15 cellular contexts compared by ENCODE assay signal in the genomic region with DNA sequence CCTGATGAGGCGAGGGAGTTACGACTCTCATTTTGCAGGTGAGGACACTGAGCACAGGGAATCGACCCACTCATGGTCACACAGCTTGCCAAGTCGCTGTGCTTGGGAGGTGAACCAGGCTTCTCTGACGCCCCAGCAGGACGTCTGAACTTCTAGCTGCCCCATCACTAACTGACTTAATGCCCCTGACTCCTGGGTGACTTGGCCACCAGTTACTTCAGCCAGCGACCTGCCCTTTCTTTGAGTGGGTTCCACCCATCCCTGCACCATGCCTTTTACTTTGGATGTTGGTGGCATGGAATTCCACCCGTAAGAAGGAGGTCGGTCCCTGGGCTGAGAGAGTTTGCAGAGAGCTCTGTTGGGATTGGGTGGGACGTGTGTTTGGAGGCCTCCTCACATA. TPM values are rescaled to one million over a fixed set of nuclear protein-coding genes. Genes with fewer than 3 reads are reported as not detected.
A peak's percentile ranks its signal among the peaks of the same experiment; 100 is the strongest.
DNase-seq lines count a peak whose midpoint lies in the region; ATAC-seq, FAIRE-seq and TF ChIP-seq lines count a peak whose summit lies in the region.
"Had no signal": no experiment of that assay in that cellular context is flagged by ENCODE, and none has a peak within 500 bp of the region (broad histone marks: within the 10 kb centered on the region; RNA-seq: fewer than 3 reads in every experiment).

No MANE protein-coding gene starts in this region.

- peak; percentile 23 for DNase-seq in activated T-cell treated with anti-CD3 and anti-CD28 coated beads, Interleukin-2, amount 50 U/mL, for 24 hours
- no peak for DNase-seq in activated T-cell treated with anti-CD3 and anti-CD28 coated beads for 4 hours
- no peak for DNase-seq in endothelial cell of umbilical vein (ENCODE audit: low read depth, low spot score)
- no peak for DNase-seq in nephron progenitor cell
- no peak for DNase-seq in vagina (ENCODE audit: extremely low spot score in 2 of 2)
- no peak for DNase-seq in COR-L47 (lab: John Stamatoyannopoulos, UW)
- DNase-seq in AG08395 (ENCODE audit: low spot score) = no peak
- DNase-seq: activated effector memory CD4-positive, alpha-beta T cell treated with Interleukin-2 at 50 U/mL for 16 hours; Calu3; dorsolateral prefrontal cortex; NCI-H1092 treated with DMSO at 0.1 percent for 48 hours; NCI-H345; nucleus accumbens had no signal

- H3K9me3 ChIP-seq in endothelial cell of umbilical vein (replicated peaks; ENCODE audit: control insufficient read depth, insufficient read depth, low read length) (no peaks in the 10 kb centered on the region), vagina (no peaks in the 10 kb centered on the region)

- ATAC-seq in GM21723 (IDR thresholded peaks at IDR 0.05; ENCODE audit: unreplicated experiment) = no peak

- peaks cover 98% of the 10 kb centered on the region for H3K79me2 ChIP-seq in endothelial cell of umbilical vein (ENCODE audit: control insufficient read depth, insufficient read depth, low read length)

- TF ChIP-seq CTCF in endothelial cell of umbilical vein (IDR thresholded peaks at IDR 0.05; ENCODE audit: extremely low read depth in 1 of 2, insufficient read depth in 1 of 2, low read depth in 1 of 2, low read length in 2 of 2) (no peak), nephron progenitor cell (IDR thresholded peaks at IDR 0.05) (no peak), vagina (IDR thresholded peaks at IDR 0.05) (no peak)

- H3K4me1 Mint-ChIP-seq in activated T-cell treated with anti-CD3 and anti-CD28 coated beads, Interleukin-2, amount 50 U/mL, for 24 hours (ENCODE audit: low read depth) = peaks cover 22% of the 10 kb centered on the region
- peaks cover 89% of the 10 kb centered on the region for H3K4me1 Mint-ChIP-seq in nephron progenitor cell

- H2AFZ ChIP-seq in endothelial cell of umbilical vein (ENCODE audit: low read depth, low read length) = no peak overlapping the region

- TF ChIP-seq POLR2A in endothelial cell of umbilical vein (IDR thresholded peaks at IDR 0.05; ENCODE audit: low read depth, low read length) (no peak), vagina (IDR thresholded peaks at IDR 0.05) (no peak)

- POLR2A ChIA-PET in endothelial cell of umbilical vein (lab: Charles Lee) = interaction anchor here (0.6 to 1.3 kb wide), 3 partner anchors 11 to 93 kb away, joined by 3 read pairs; no protein-coding TSS in a partner anchor

- H3K4me1 ChIP-seq in endothelial cell of umbilical vein (ENCODE audit: control insufficient read depth, extremely low read depth, insufficient read depth, low read length) (peaks cover 65% of the 10 kb centered on the region), vagina (peaks cover 76% of the 10 kb centered on the region)

- intact Hi-C loops in endothelial cell of umbilical vein (cut with micrococcal nuclease) (no loop called here), vagina (cut with DNase I) (no loop called here)

- BruUV-seq in endothelial cell of umbilical vein (replicated peaks; lab: Mats Ljungman, UMichigan) = no TSS peak

- no peak overlapping the region for H3K9ac ChIP-seq in endothelial cell of umbilical vein (replicated peaks; ENCODE audit: extremely low read depth, insufficient read depth, low read length)

- H3K36me3 Mint-ChIP-seq in activated T-cell treated with anti-CD3 and anti-CD28 coated beads, Interleukin-2, amount 50 U/mL, for 24 hours (ENCODE audit: low read depth) = no peaks in the 10 kb centered on the region
- peaks cover 4% of the 10 kb centered on the region for H3K36me3 Mint-ChIP-seq in nephron progenitor cell (ENCODE audit: low read depth)

- no peaks in the 10 kb centered on the region for H3K9me1 ChIP-seq in endothelial cell of umbilical vein (replicated peaks; ENCODE audit: control insufficient read depth, extremely low read depth, insufficient read depth, low read length)

- no peak overlapping the region for H3K4me3 Mint-ChIP-seq in activated T-cell treated with anti-CD3 and anti-CD28 coated beads, Interleukin-2, amount 50 U/mL, for 24 hours
- H3K4me3 Mint-ChIP-seq in nephron progenitor cell = peak overlapping the region; percentile 67

- H3K4me2 ChIP-seq in endothelial cell of umbilical vein (ENCODE audit: insufficient read depth, low read length) = no peak overlapping the region

- CTCF ChIA-PET in endothelial cell of umbilical vein (lab: Charles Lee) = interaction anchor here (1.1 to 2.8 kb wide), 5 partner anchors 16 to 54 kb away, joined by 3 to 8 read pairs (median 5); no protein-coding TSS in a partner anchor

- H3K36me3 ChIP-seq in endothelial cell of umbilical vein (ENCODE audit: control insufficient read depth in 2 of 2, extremely low read depth in 1 of 2, insufficient read depth in 2 of 2, low read length in 2 of 2) (peaks cover 2 to 4% of the 10 kb centered on the region in 2 experiments), vagina (no peaks in the 10 kb centered on the region)

- no peak overlapping the region for H3K27ac Mint-ChIP-seq in activated T-cell treated with anti-CD3 and anti-CD28 coated beads, Interleukin-2, amount 50 U/mL, for 24 hours
- H3K27ac Mint-ChIP-seq in nephron progenitor cell = peak overlapping the region; percentile 94

- H3K4me3 ChIP-seq in endothelial cell of umbilical vein (replicated peaks in 1 of 3; ENCODE audit: insufficient read depth in 1 of 3, low read depth in 1 of 3, low read length in 3 of 3) (no peak overlapping the region), vagina (no peak overlapping the region)
- H3K4me3 ChIP-seq: dorsolateral prefrontal cortex had no signal

- H3K9me3 Mint-ChIP-seq in activated T-cell treated with anti-CD3 and anti-CD28 coated beads, Interleukin-2, amount 50 U/mL, for 24 hours = no peaks in the 10 kb centered on the region
- no peaks in the 10 kb centered on the region for H3K9me3 Mint-ChIP-seq in nephron progenitor cell

- H3K27me3 Mint-ChIP-seq in activated T-cell treated with anti-CD3 and anti-CD28 coated beads, Interleukin-2, amount 50 U/mL, for 24 hours = no peaks in the 10 kb centered on the region
- no peaks in the 10 kb centered on the region for H3K27me3 Mint-ChIP-seq in nephron progenitor cell (ENCODE audit: low read depth, poor library complexity)

- H3K27ac ChIP-seq in endothelial cell of umbilical vein (ENCODE audit: insufficient read depth, low read depth, low read length) = peak overlapping the region; percentile 5
- peak overlapping the region; percentile 56 for H3K27ac ChIP-seq in vagina
- H3K27ac ChIP-seq: 22Rv1 had no signal

- H4K20me1 ChIP-seq in endothelial cell of umbilical vein (replicated peaks; ENCODE audit: control insufficient read depth, extremely low read depth, insufficient read depth, low read length) = no peaks in the 10 kb centered on the region

- dilution Hi-C loops in endothelial cell of umbilical vein (cut with MboI; ENCODE audit: extremely low pct_ligation_motif_present, low sequenced_read_pairs) = no loop called here

- no peak for FAIRE-seq in endothelial cell of umbilical vein (lab: Jason Lieb, UNC)

- no peaks in the 10 kb centered on the region for H3K27me3 ChIP-seq in endothelial cell of umbilical vein (ENCODE audit: control insufficient read depth in 2 of 2, insufficient read depth in 2 of 2, low read length in 2 of 2)
- H3K27me3 ChIP-seq in vagina = no peaks in the 10 kb centered on the region
- H3K27me3 ChIP-seq: dorsolateral prefrontal cortex had no signal

TF ChIP-seq in endothelial cell of umbilical vein, 7 proteins besides CTCF, POLR2A, EP300 and RAD21:
- TF ChIP-seq POLR2AphosphoS5 (IDR thresholded peaks at IDR 0.05; ENCODE audit: insufficient read depth, low read depth, low read length) (no peak), EZH2 (IDR thresholded peaks at IDR 0.05; ENCODE audit: borderline replicate concordance, low read depth, low read length, severe bottlenecking) (no peak), FOS (IDR thresholded peaks at IDR 0.05; ENCODE audit: borderline replicate concordance, insufficient read depth, low read length) (no peak), GATA2 (IDR thresholded peaks at IDR 0.05; ENCODE audit: insufficient read depth, insufficient read length, low read depth, low read length) (no peak), MYC (IDR thresholded peaks at IDR 0.05; ENCODE audit: low read depth, low read length) (no peak), JUN (IDR thresholded peaks at IDR 0.05; ENCODE audit: borderline replicate concordance, insufficient read depth, insufficient read length, low read depth) (no peak)
TF ChIP-seq in endothelial cell of umbilical vein: peak in this region for 0.

RNA-seq across cellular contexts. Expression of a gene that starts 54.8 kb away (rescaled TPM):
- total RNA-seq in endothelial cell of umbilical vein = 595 and 670 TPM in 2 replicates
- 479 and 516 TPM in 2 replicates for polyA plus RNA-seq in endothelial cell of umbilical vein
- polyA plus RNA-seq in endothelial cell of umbilical vein (2011; cell fraction: cytosol; rRNA removed) = 267 and 270 TPM in 2 replicates
- 3,546 and 4,297 TPM in 2 replicates for polyA plus RNA-seq in endothelial cell of umbilical vein (2011; cell fraction: nucleus; rRNA removed)
- polyA plus RNA-seq in endothelial cell of umbilical vein (2012) = 427 and 466 TPM in 2 replicates
- polyA minus RNA-seq in endothelial cell of umbilical vein = 1,506 and 1,741 TPM in 2 replicates
- polyA minus RNA-seq in endothelial cell of umbilical vein (2011; cell fraction: cytosol; rRNA and poly(A)+ RNA removed) = 139 TPM
- 3,042 and 3,714 TPM in 2 replicates for polyA minus RNA-seq in endothelial cell of umbilical vein (2011; cell fraction: nucleus; rRNA and poly(A)+ RNA removed)
- 147 TPM for total RNA-seq in vagina
